ENCODE assay signal across 2 cellular contexts in genomic region chr6:127515794-127516675, GRCh38.
A peak's percentile ranks its signal among the peaks of the same experiment; 100 is the strongest.
TF ChIP-seq lines count a peak whose summit lies in the region.

No MANE protein-coding gene starts in this region.

TF ChIP-seq in GM23338, 12 proteins besides CTCF, POLR2A, EP300 and RAD21 (continued from another document):
- TF ChIP-seq ZNF462 (CRISPR knock-in tag; IDR thresholded peaks at IDR 0.05), result no peak
- TF ChIP-seq REST (IDR thresholded peaks at IDR 0.05; ENCODE audit: unreplicated experiment), result peak; percentile 87
- no peak for TF ChIP-seq ZNF331 (CRISPR knock-in tag; IDR thresholded peaks at IDR 0.05; ENCODE audit: low read depth)

TF ChIP-seq in SK-N-SH, 30 proteins besides CTCF, POLR2A, EP300 and RAD21 (continued from another document):
- peak; percentile 41; the same call in 1 of the 2 replicates for TF ChIP-seq MAX (IDR thresholded peaks at IDR 0.05; ENCODE audit: low read depth)
- peak; percentile 84; the same call in 1 of the 2 replicates for TF ChIP-seq SIN3A (IDR thresholded peaks at IDR 0.05; ENCODE audit: borderline replicate concordance, low read depth, low read length)
- TF ChIP-seq YY1 (IDR thresholded peaks at IDR 0.05; ENCODE audit: low read depth), result peak; percentile 10; the same call in 1 of the 2 replicates
- no peak for TF ChIP-seq MEF2A (IDR thresholded peaks at IDR 0.05; ENCODE audit: borderline replicate concordance, low read depth)
- TF ChIP-seq RCOR1 (IDR thresholded peaks at IDR 0.05; ENCODE audit: low read length), result no peak
- TF ChIP-seq REST (IDR thresholded peaks at IDR 0.05; ENCODE audit: low read depth, low read length), result peak; percentile 99
- 0 out of 2 replicates have a peak, but pooled peaks have one; percentile 26 for TF ChIP-seq MXI1 (IDR thresholded peaks at IDR 0.05; ENCODE audit: low read depth, low read length)
